Comparison of ENCODE assay signal across 2 cellular contexts in genomic region chr4:90419124-90419711, GRCh38.
TF ChIP-seq lines count a peak whose summit lies in the region.

No MANE protein-coding gene starts in this region.

TF ChIP-seq in GM12878, 131 proteins besides CTCF, POLR2A, EP300 and RAD21 (continued from another document):
- TF ChIP-seq E2F4 (IDR thresholded peaks at IDR 0.05; ENCODE audit: low read depth, low read length) (no peak), ZBTB33 (IDR thresholded peaks at IDR 0.05) (no peak), HDAC2 (IDR thresholded peaks at IDR 0.05) (no peak), NFXL1 (IDR thresholded peaks at IDR 0.05; ENCODE audit: borderline replicate concordance) (no peak), ZNF592 (IDR thresholded peaks at IDR 0.05) (no peak), SMC3 (IDR thresholded peaks at IDR 0.05; ENCODE audit: borderline replicate concordance, low read length) (peak; percentile 48; the same call in 1 of the 2 replicates)

TF ChIP-seq in HepG2, 621 proteins besides CTCF, POLR2A, EP300 and RAD21 (continued from another document):
- no peak for TF ChIP-seq ZNF251 (CRISPR knock-in tag; IDR thresholded peaks at IDR 0.05)
- TF ChIP-seq NFE2L1 (CRISPR knock-in tag; IDR thresholded peaks at IDR 0.05; ENCODE audit: borderline replicate concordance), result no peak
- TF ChIP-seq SMC3 (IDR thresholded peaks at IDR 0.05; ENCODE audit: low read length), result peak; percentile 14; the same call in 1 of the 2 replicates
- peak; percentile 80 for TF ChIP-seq STAG1 (CRISPR knock-in tag; IDR thresholded peaks at IDR 0.05)
- TF ChIP-seq AGO2 (optimal IDR thresholded peaks at IDR 0.05; ENCODE audit: low read depth, low read length), result no peak
- TF ChIP-seq ZNF563 (CRISPR knock-in tag; IDR thresholded peaks at IDR 0.05), result no peak
- no peak for TF ChIP-seq TAF1 (CRISPR knock-in tag; IDR thresholded peaks at IDR 0.05)
- TF ChIP-seq ELK4 (CRISPR knock-in tag; IDR thresholded peaks at IDR 0.05; ENCODE audit: borderline replicate concordance), result no peak
- TF ChIP-seq AKAP8 (CRISPR knock-in tag; IDR thresholded peaks at IDR 0.05), result no peak
- TF ChIP-seq HNRNPUL1 (IDR thresholded peaks at IDR 0.05; ENCODE audit: low read depth, low read length), result no peak
- TF ChIP-seq MYPOP (CRISPR knock-in tag; IDR thresholded peaks at IDR 0.05), result no peak
- TF ChIP-seq ZNF792 (CRISPR knock-in tag; IDR thresholded peaks at IDR 0.05), result no peak
- no peak for TF ChIP-seq ZNF10 (CRISPR knock-in tag; IDR thresholded peaks at IDR 0.05; ENCODE audit: borderline replicate concordance, low read depth)
